In the genomic region with DNA sequence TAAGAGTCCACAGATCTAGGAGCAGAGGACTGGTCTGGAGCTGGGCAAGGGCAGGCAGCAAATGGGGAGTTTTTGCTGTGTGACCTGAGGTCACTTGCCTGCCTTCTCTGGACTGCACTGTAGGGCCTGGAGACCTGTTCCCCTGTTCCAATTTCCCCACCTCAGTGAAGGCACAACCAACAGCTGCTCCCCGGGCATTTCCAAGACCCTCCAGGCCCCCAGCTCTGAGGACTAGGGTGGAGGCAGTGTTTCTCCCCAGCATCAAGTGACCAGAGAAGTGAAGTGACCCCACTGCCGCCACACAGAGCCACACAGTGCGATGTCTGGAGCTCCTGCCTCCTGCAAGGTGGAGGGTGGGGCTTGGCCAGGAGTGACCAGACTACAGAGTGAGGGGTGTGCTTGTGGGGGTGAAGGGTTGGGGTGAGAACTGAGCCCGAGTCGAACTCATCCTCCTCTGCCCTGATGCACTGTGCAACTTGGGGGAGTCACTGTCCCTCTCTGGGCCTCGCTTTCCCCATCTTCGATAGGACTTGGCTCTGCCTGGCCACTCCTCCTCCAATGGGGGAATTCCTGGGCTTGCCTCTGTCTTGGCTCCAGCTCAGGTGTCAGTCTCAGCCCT, we compare ENCODE assay signal across 30 cellular contexts. TPM values are rescaled to one million over a fixed set of nuclear protein-coding genes. Genes with fewer than 3 reads are reported as not detected.
DNase-seq lines count a peak whose midpoint lies in the region; ATAC-seq and TF ChIP-seq lines count a peak whose summit lies in the region.
"Had no signal": no experiment of that assay in that cellular context is flagged by ENCODE, and none has a peak within 500 bp of the region (broad histone marks: within the 10 kb centered on the region; RNA-seq: fewer than 3 reads in every experiment).

No MANE protein-coding gene starts in this region.

- DNase-seq in heart right ventricle (no peak), Right ventricle myocardium superior (no peak), RWPE1 (ENCODE audit: low spot score) (no peak), right lobe of liver (peak in 2 of 3 donors; percentile 24 to 44), mucosa of gallbladder (ENCODE audit: low spot score) (no peak), PC-3 (no peak)
- DNase-seq in activated naive CD4-positive, alpha-beta T cell (lab: John Stamatoyannopoulos, UW) = no peak
- DNase-seq: ACHN; activated CD4-positive, alpha-beta T cell treated with anti-CD3 and anti-CD28 coated beads for 4 hours; activated T-cell treated with anti-CD3 and anti-CD28 coated beads, Interleukin-2, amount 50 U/mL, for 24 hours; BE2C; DMS53; effector memory CD4-positive, alpha-beta T cell; H7; head of caudate nucleus; KG1; kidney glomerular epithelial cell; NCI-H1417 treated with DMSO at 0.1 percent for 48 hours; NCI-H2081 treated with DMSO at 0.1 percent for 48 hours; NCI-H446 treated with DMSO at 0.1 percent for 48 hours; NCI-H82; SHP77 treated with DMSO at 0.1 percent for 48 hours had no signal

- CTCF ChIA-PET in RWPE1 (lab: Yijun Ruan, JAX) (no interaction called here), PC-3 (lab: Charles Lee) (no interaction called here)

- no peaks in the 10 kb centered on the region for H3F3A ChIP-seq in PC-3 (ENCODE audit: low read length, unreplicated experiment)

- no peak overlapping the region for H2AFZ ChIP-seq in PC-3 (ENCODE audit: low read length)

- H3K4me1 ChIP-seq in heart right ventricle (peaks cover 36 to 80% (median 68%) of the 10 kb centered on the region in 9 donors), right lobe of liver (peaks cover 0 to 17% (median 0%) of the 10 kb centered on the region in 4 donors), skeletal muscle tissue (ENCODE audit: control insufficient read depth in 3 of 3, insufficient read depth in 3 of 3, low read length in 3 of 3) (peaks cover 74 to 84% (median 83%) of the 10 kb centered on the region in 3 donors), PC-3 (ENCODE audit: insufficient read depth, low read length) (peaks cover 38% of the 10 kb centered on the region)
- H3K4me1 ChIP-seq: prostate gland had no signal

- POLR2A ChIA-PET in RWPE1 (lab: Yijun Ruan, JAX; ENCODE audit: low non-redundant PET) = no interaction called here
- POLR2A ChIA-PET in PC-3 (lab: Charles Lee; ENCODE audit: unreplicated experiment) = no interaction called here

- H3K4me3 ChIP-seq in heart right ventricle (no peak overlapping the region), right lobe of liver (no peak overlapping the region), skeletal muscle tissue (ENCODE audit: low read length in 3 of 3) (peak overlapping the region in 1 of 3 donors; percentile 35), PC-3 (ENCODE audit: low read length) (no peak overlapping the region)
- H3K4me3 ChIP-seq: prostate gland, upper lobe of left lung had no signal

- peak overlapping the region in 9 of 10 donors; percentile 72 to 90 (median 82) for H3K27ac ChIP-seq in heart right ventricle
- H3K27ac ChIP-seq in RWPE1 = peak overlapping the region; percentile 55
- H3K27ac ChIP-seq in right lobe of liver = no peak overlapping the region
- H3K27ac ChIP-seq in skeletal muscle tissue (ENCODE audit: low read depth, low read length) = peak overlapping the region; percentile 96
- no peak overlapping the region for H3K27ac ChIP-seq in PC-3 (ENCODE audit: low read length)
- H3K27ac ChIP-seq: neutrophil, prostate gland, VCaP had no signal

- H3K9me3 ChIP-seq in heart right ventricle (no peaks in the 10 kb centered on the region), right lobe of liver (no peaks in the 10 kb centered on the region), skeletal muscle tissue (ENCODE audit: control insufficient read depth in 3 of 3, low read length in 3 of 3) (no peaks in the 10 kb centered on the region), PC-3 (ENCODE audit: low read length) (no peaks in the 10 kb centered on the region)
- H3K9me3 ChIP-seq: BE2C, neutrophil, prostate gland, upper lobe of left lung had no signal

- no peaks in the 10 kb centered on the region for H3K27me3 ChIP-seq in heart right ventricle
- H3K27me3 ChIP-seq in right lobe of liver = no peaks in the 10 kb centered on the region
- no peaks in the 10 kb centered on the region for H3K27me3 ChIP-seq in skeletal muscle tissue (ENCODE audit: control insufficient read depth in 3 of 3, insufficient read depth in 3 of 3, low read length in 3 of 3)
- no peaks in the 10 kb centered on the region for H3K27me3 ChIP-seq in PC-3 (ENCODE audit: low read length)
- H3K27me3 ChIP-seq: BE2C, neutrophil, upper lobe of left lung had no signal

- BruUV-seq in PC-3 (replicated peaks; lab: Mats Ljungman, UMichigan) = no TSS peak

- H3K9ac ChIP-seq in skeletal muscle tissue (ENCODE audit: low read depth in 1 of 3, low read length in 3 of 3) (peak overlapping the region in 2 of 3 donors; percentile 74 to 81), PC-3 (ENCODE audit: low read length) (no peak overlapping the region)

- no peaks in the 10 kb centered on the region for H3K9me2 ChIP-seq in PC-3 (replicated peaks; ENCODE audit: low read length)

- H4K20me1 ChIP-seq in PC-3 (ENCODE audit: low read length) = no peaks in the 10 kb centered on the region

- TF ChIP-seq CTCF in heart right ventricle (IDR thresholded peaks at IDR 0.05) (no peak), RWPE1 (conservative IDR thresholded peaks at IDR 0.05; ENCODE audit: low read depth) (no peak), right lobe of liver (IDR thresholded peaks at IDR 0.05) (no peak), PC-3 (conservative IDR thresholded peaks at IDR 0.05; ENCODE audit: low read depth, low read length) (no peak)

- no peak overlapping the region for H3K4me2 ChIP-seq in PC-3 (ENCODE audit: low read length)

- H3K36me3 ChIP-seq in heart right ventricle = peaks cover 0 to 8% (median 0%) of the 10 kb centered on the region in 9 donors
- H3K36me3 ChIP-seq in right lobe of liver = no peaks in the 10 kb centered on the region
- peaks cover 1 to 7% (median 5%) of the 10 kb centered on the region in 3 donors for H3K36me3 ChIP-seq in skeletal muscle tissue (ENCODE audit: control insufficient read depth in 3 of 3, insufficient read depth in 3 of 3, low read length in 3 of 3)
- H3K36me3 ChIP-seq in PC-3 (ENCODE audit: low read depth, low read length) = peaks cover 28% of the 10 kb centered on the region
- H3K36me3 ChIP-seq: BE2C, prostate gland had no signal

- intact Hi-C loops in heart right ventricle (cut with DNase I) (loop anchor here (1.0 to 10.0 kb wide), 10 partner anchors 48 to 517 kb away; no protein-coding TSS in a partner anchor), Right ventricle myocardium superior (cut with DNase I) (loop anchor here (5.0 kb wide), 3 partner anchors 48 to 407 kb away; no protein-coding TSS in a partner anchor), right lobe of liver (cut with DNase I) (loop anchor here in 1 of 2 donors (5.0 to 10.0 kb wide), 2 partner anchors 52 to 405 kb away; no protein-coding TSS in a partner anchor), PC-3 (cut with micrococcal nuclease) (loop anchor here (5.0 kb wide), 1 partner anchor 317 kb away; no protein-coding TSS in a partner anchor)

- TF ChIP-seq POLR2A in right lobe of liver (IDR thresholded peaks at IDR 0.05) = no peak

- 62 to 72% methylated on average over 7 of the region's 7 CpGs for WGBS in heart right ventricle, 2 donors
- WGBS in right lobe of liver (ENCODE audit: insufficient coverage, low coverage, low lambda C conversion rate, missing lambda C conversion rate) = no CpG with 5 or more reads among the region's 7 CpGs

- H3K79me2 ChIP-seq in PC-3 (ENCODE audit: low read length) = peaks cover 6% of the 10 kb centered on the region; the same call in 1 of the 2 replicates

- no peak for ATAC-seq in heart right ventricle
- no peak for ATAC-seq in Right ventricle myocardium superior (ENCODE audit: poor library complexity)
- no peak for ATAC-seq in right lobe of liver
- ATAC-seq in PC-3 = no peak; the same call in 1 of the 2 replicates

RNA-seq across cellular contexts. Expression of gene P2RY2, which starts 21.6 kb away (rescaled TPM):
- total RNA-seq in heart right ventricle (10 to 100 TPM in 8 of 10 donors, 1 to 10 TPM in 2; 9.5 to 37.5 (median 12.7) TPM), Right ventricle myocardium superior (22.5 TPM), right lobe of liver (1 to 10 TPM; 2.6 to 5.1 (median 3.5) TPM), skeletal muscle tissue (1.0 TPM), mucosa of gallbladder (12.6 TPM), PC-3 (2014; rRNA removed) (54.8 and 72.9 TPM in 2 replicates)
- polyA plus RNA-seq in heart right ventricle = 1 to 10 TPM; 7.1 to 8.2 TPM

RNA-seq across cellular contexts. Expression of gene P2RY6, which starts 32.5 kb away (rescaled TPM):
- 10 to 100 TPM in 1 of 10 donors, 1 to 10 TPM in 7, under 1 TPM in 2; 0.83 to 13.0 (median 1.8) TPM for total RNA-seq in heart right ventricle
- 1 to 10 TPM; 1.2 to 2.4 TPM for polyA plus RNA-seq in heart right ventricle
- total RNA-seq in Right ventricle myocardium superior = 2.1 TPM
- 1 to 10 TPM in 1 of 6 experiments, under 1 TPM in 5; 0.24 to 1.8 (median 0.62) TPM for total RNA-seq in right lobe of liver
- 2.1 TPM for total RNA-seq in skeletal muscle tissue
- total RNA-seq in mucosa of gallbladder = 2.9 TPM
- 1.6 and 2.0 TPM in 2 replicates for total RNA-seq in PC-3 (2014; rRNA removed)
- total RNA-seq: bronchial epithelial cell, fibroblast of villous mesenchyme, HT-29 had no signal

Comparison
In these comparisons a context has a peak if more than half of its experiments do, and no peak if none do; other contexts are left out.
1. DNase-seq: peak in right lobe of liver (2 of 3); none in heart right ventricle (0 of 2), Right ventricle myocardium superior (single experiment), RWPE1 (single experiment), mucosa of gallbladder (single experiment), activated naive CD4-positive, alpha-beta T cell (0 of 4) and PC-3 (single experiment).
2. H3K27ac ChIP-seq: peak in heart right ventricle (9 of 10), RWPE1 (single experiment) and skeletal muscle tissue (single experiment); none in right lobe of liver (0 of 3) and PC-3 (single experiment).